ENCODE assay signal across 8 cellular contexts in genomic region chr7:83161851-83162401, GRCh38. TPM values are rescaled to one million over a fixed set of nuclear protein-coding genes. Genes with fewer than 3 reads are reported as not detected.
A peak's percentile ranks its signal among the peaks of the same experiment; 100 is the strongest.
DNase-seq lines count a peak whose midpoint lies in the region; ATAC-seq and TF ChIP-seq lines count a peak whose summit lies in the region.

No MANE protein-coding gene starts in this region.

- POLR2A ChIA-PET in CD4-positive, alpha-beta memory T cell (lab: Charles Lee; ENCODE audit: partially characterized antibody) = no interaction called here
- POLR2A ChIA-PET in activated CD8-positive, alpha-beta T cell treated with anti-CD3 and anti-CD28 coated beads for 36 hours (lab: Charles Lee) = no interaction called here

- no peak for TF ChIP-seq POLR2A in testis (IDR thresholded peaks at IDR 0.05)

- no peaks in the 10 kb centered on the region for H3K4me1 ChIP-seq in CD4-positive, alpha-beta memory T cell (ENCODE audit: insufficient read depth, low read length)
- no peaks in the 10 kb centered on the region for H3K4me1 ChIP-seq in testis

- peak overlapping the region in 7 of 8 donors; percentile 37 to 77 (median 65) for H3K4me3 Mint-ChIP-seq in CD4-positive, alpha-beta memory T cell
- H3K4me3 Mint-ChIP-seq in activated CD8-positive, alpha-beta T cell treated with anti-CD3 and anti-CD28 coated beads for 36 hours = peak overlapping the region; percentile 49

- no peak overlapping the region for H3K4me3 ChIP-seq in CD4-positive, alpha-beta memory T cell (ENCODE audit: low read length in 2 of 2)
- peak overlapping the region; percentile 71 for H3K4me3 ChIP-seq in iPS-11a (ENCODE audit: low read depth, low read length)
- peak overlapping the region; percentile 57 to 93 for H3K4me3 ChIP-seq in testis

- no peak overlapping the region for H3K27ac Mint-ChIP-seq in CD4-positive, alpha-beta memory T cell
- no peak overlapping the region for H3K27ac Mint-ChIP-seq in activated CD8-positive, alpha-beta T cell treated with anti-CD3 and anti-CD28 coated beads for 36 hours

- no peak overlapping the region for H3K27ac ChIP-seq in CD4-positive, alpha-beta memory T cell (ENCODE audit: low read depth, low read length)
- H3K27ac ChIP-seq in testis = peak overlapping the region; percentile 87 to 92

- DNase-seq in CD4-positive, alpha-beta memory T cell = no peak
- no peak for DNase-seq in activated CD8-positive, alpha-beta T cell treated with anti-CD3 and anti-CD28 coated beads for 36 hours
- DNase-seq in testis (peak; percentile 37), MV-4-11 (lab: John Stamatoyannopoulos, UW) (no peak)
- no peak for DNase-seq in central memory CD4-positive, alpha-beta T cell
- no peak for DNase-seq in activated CD4-positive, CD25-positive, alpha-beta regulatory T cell treated with anti-CD3 and anti-CD28 coated beads, Interleukin-2, amount 50 U/mL, for 72 hours

- 3% methylated on average over 10 to 17 of the region's 17 CpGs for WGBS in testis, 2 donors

- no peaks in the 10 kb centered on the region for H3K36me3 ChIP-seq in CD4-positive, alpha-beta memory T cell (ENCODE audit: insufficient read depth, low read length)
- no peaks in the 10 kb centered on the region for H3K36me3 ChIP-seq in testis (ENCODE audit: low read depth, missing control alignments)

- H3K9me3 ChIP-seq in CD4-positive, alpha-beta memory T cell (ENCODE audit: control insufficient read depth in 1 of 2, low read length in 2 of 2) = no peaks in the 10 kb centered on the region
- H3K9me3 ChIP-seq in testis = no peaks in the 10 kb centered on the region

- intact Hi-C loops in CD4-positive, alpha-beta memory T cell (cut with micrococcal nuclease) = no loop called here
- intact Hi-C loops in activated CD8-positive, alpha-beta T cell treated with anti-CD3 and anti-CD28 coated beads for 36 hours (cut with micrococcal nuclease) = no loop called here
- intact Hi-C loops in testis (cut with DNase I; ENCODE audit: low total_unique reads) = no loop called here

- no peak for TF ChIP-seq CTCF in activated CD8-positive, alpha-beta T cell treated with anti-CD3 and anti-CD28 coated beads for 36 hours (IDR thresholded peaks at IDR 0.05)
- TF ChIP-seq CTCF in testis (IDR thresholded peaks at IDR 0.05) = no peak

- peaks cover 7 to 10% of the 10 kb centered on the region in 2 donors for H3K27me3 Mint-ChIP-seq in CD4-positive, alpha-beta memory T cell
- H3K27me3 Mint-ChIP-seq in activated CD8-positive, alpha-beta T cell treated with anti-CD3 and anti-CD28 coated beads for 36 hours = peaks cover 11% of the 10 kb centered on the region

- H3K4me1 Mint-ChIP-seq in CD4-positive, alpha-beta memory T cell = peaks cover 3 to 5% (median 4%) of the 10 kb centered on the region in 4 donors
- H3K4me1 Mint-ChIP-seq in activated CD8-positive, alpha-beta T cell treated with anti-CD3 and anti-CD28 coated beads for 36 hours (ENCODE audit: low read depth) = peaks cover 6% of the 10 kb centered on the region

- H3K36me3 Mint-ChIP-seq in CD4-positive, alpha-beta memory T cell = no peaks in the 10 kb centered on the region
- H3K36me3 Mint-ChIP-seq in activated CD8-positive, alpha-beta T cell treated with anti-CD3 and anti-CD28 coated beads for 36 hours (ENCODE audit: low read depth) = no peaks in the 10 kb centered on the region

- CTCF ChIA-PET in CD4-positive, alpha-beta memory T cell (lab: Charles Lee; ENCODE audit: partially characterized antibody) = no interaction called here
- CTCF ChIA-PET in activated CD8-positive, alpha-beta T cell treated with anti-CD3 and anti-CD28 coated beads for 36 hours (lab: Charles Lee) = no interaction called here

- H3K9me3 Mint-ChIP-seq in CD4-positive, alpha-beta memory T cell = peaks cover 0 to 12% (median 2%) of the 10 kb centered on the region in 8 donors
- peaks cover 2% of the 10 kb centered on the region for H3K9me3 Mint-ChIP-seq in activated CD8-positive, alpha-beta T cell treated with anti-CD3 and anti-CD28 coated beads for 36 hours

- H3K27me3 ChIP-seq in CD4-positive, alpha-beta memory T cell (ENCODE audit: insufficient read depth, low read length) = no peaks in the 10 kb centered on the region
- no peaks in the 10 kb centered on the region for H3K27me3 ChIP-seq in testis

- peak; percentile 15 for ATAC-seq in HG02588 (IDR thresholded peaks at IDR 0.05; ENCODE audit: unreplicated experiment)
- no peak for ATAC-seq in activated CD8-positive, alpha-beta T cell treated with anti-CD3 and anti-CD28 coated beads for 36 hours

RNA-seq across cellular contexts. Expression of gene PCLO, which starts 0.8 kb away (rescaled TPM):
- total RNA-seq in CD4-positive, alpha-beta memory T cell = under 1 TPM in 1 of 2 experiments, not detected in 1; 0.03 TPM
- not detected for polyA plus RNA-seq in CD4-positive, alpha-beta memory T cell
- not detected for total RNA-seq in activated CD8-positive, alpha-beta T cell treated with anti-CD3 and anti-CD28 coated beads for 36 hours
- 10 to 100 TPM; 20.4 to 29.4 TPM for total RNA-seq in testis
- polyA plus RNA-seq in testis (ENCODE audit: insufficient read depth, low read depth, low replicate concordance) = 6.4 TPM

Comparison
In these comparisons a context has a peak if more than half of its experiments do, and no peak if none do; other contexts are left out.
1. H3K4me3 ChIP-seq: peak in iPS-11a (single experiment) and testis (2 of 2); none in CD4-positive, alpha-beta memory T cell (0 of 2).
2. RNA of gene PCLO, which starts 0.8 kb away (total RNA-seq): 20.4 to 29.4 TPM in testis; 0.03 TPM in CD4-positive, alpha-beta memory T cell and not detected in activated CD8-positive, alpha-beta T cell treated with anti-CD3 and anti-CD28 coated beads for 36 hours; every median in the first group is over 10 times any median in the second.